2 cellular contexts compared by ENCODE assay signal in the genomic region with DNA sequence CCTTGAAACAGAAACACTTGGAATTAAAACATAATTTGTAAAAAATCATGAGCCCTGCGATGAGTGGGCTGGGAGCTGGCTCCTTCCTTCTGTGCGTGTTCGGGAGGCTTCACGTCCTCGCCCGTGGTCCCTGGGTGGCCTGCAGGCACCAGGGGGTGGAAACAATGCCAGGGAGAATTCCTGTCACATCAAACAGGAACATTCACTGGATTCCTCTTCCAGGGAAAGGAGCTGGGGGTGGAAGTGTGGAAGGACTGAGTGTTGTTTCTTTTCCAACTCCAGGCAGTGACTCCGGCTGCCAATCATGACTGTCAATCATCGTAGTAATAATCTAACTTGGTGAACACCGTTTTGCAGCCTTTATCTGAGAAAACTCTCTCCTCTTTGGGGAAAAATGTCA.
A peak's percentile ranks its signal among the peaks of the same experiment; 100 is the strongest.
TF ChIP-seq lines count a peak whose summit lies in the region.

No MANE protein-coding gene starts in this region.

TF ChIP-seq in HEK293T, 16 proteins besides CTCF, POLR2A, EP300 and RAD21:
- TF ChIP-seq NFRKB (IDR thresholded peaks at IDR 0.05) (no peak), SP1 (IDR thresholded peaks at IDR 0.05) (no peak), CTBP1 (IDR thresholded peaks at IDR 0.05; ENCODE audit: borderline replicate concordance) (no peak), LEF1 (IDR thresholded peaks at IDR 0.05; ENCODE audit: borderline replicate concordance) (no peak), ZNF384 (IDR thresholded peaks at IDR 0.05) (no peak), TARDBP (IDR thresholded peaks at IDR 0.05) (no peak), PKNOX1 (IDR thresholded peaks at IDR 0.05) (peak; percentile 79), L3MBTL2 (conservative IDR thresholded peaks at IDR 0.05) (no peak)

TF ChIP-seq in GM12878, 131 proteins besides CTCF, POLR2A, EP300 and RAD21:
- TF ChIP-seq MTA3 (IDR thresholded peaks at IDR 0.05; ENCODE audit: borderline replicate concordance, low read length): no peak
- TF ChIP-seq PKNOX1 (IDR thresholded peaks at IDR 0.05): peak; percentile 48; the same call in 1 of the 2 replicates
- TF ChIP-seq IRF4 (IDR thresholded peaks at IDR 0.05; ENCODE audit: low read depth, low read length): no peak
